8 cellular contexts compared by ENCODE assay signal in genomic region chr4:20684852-20685763, GRCh38. TPM values are rescaled to one million over a fixed set of nuclear protein-coding genes. Genes with fewer than 3 reads are reported as not detected.
A peak's percentile ranks its signal among the peaks of the same experiment; 100 is the strongest.
DNase-seq lines count a peak whose midpoint lies in the region; ATAC-seq and TF ChIP-seq lines count a peak whose summit lies in the region.

No MANE protein-coding gene starts in this region.

- TF ChIP-seq CTCF in fibroblast of lung (conservative IDR thresholded peaks at IDR 0.05 in 1 of 2, IDR thresholded peaks at IDR 0.05 in 1 of 2; ENCODE audit: low read depth in 1 of 2, low read length in 2 of 2) (peak; percentile 28 to 49), retinal pigment epithelial cell (conservative IDR thresholded peaks at IDR 0.05; ENCODE audit: low read depth, low read length) (peak; percentile 43)

- H3K36me3 ChIP-seq in H7 (replicated peaks; ENCODE audit: control insufficient read depth, insufficient read depth, low read length) (no peaks in the 10 kb centered on the region), fibroblast of lung (ENCODE audit: control insufficient read depth, insufficient read depth, low read length) (no peaks in the 10 kb centered on the region)

- H2AFZ ChIP-seq in fibroblast of lung (ENCODE audit: low read length), result peak overlapping the region; percentile 19

- no peak overlapping the region for H3K4me3 ChIP-seq in H7 (ENCODE audit: insufficient read depth, low read depth, low read length)
- no peak overlapping the region for H3K4me3 ChIP-seq in fibroblast of lung (replicated peaks in 1 of 4; ENCODE audit: control extremely low read depth in 1 of 4, insufficient read depth in 1 of 4, low read depth in 3 of 4, low read length in 4 of 4)
- H3K4me3 ChIP-seq in retinal pigment epithelial cell (ENCODE audit: low read length), result no peak overlapping the region

- no peak overlapping the region for H3K4me2 ChIP-seq in fibroblast of lung (ENCODE audit: extremely low read depth, insufficient read depth, low read length)

- no peaks in the 10 kb centered on the region for H3K9me3 ChIP-seq in fibroblast of lung (ENCODE audit: control insufficient read depth, insufficient read depth, low read depth, low read length)

- DNase-seq in CD1c-positive myeloid dendritic cell (ENCODE audit: extremely low spot score) (peak; percentile 74), H7 (peak; percentile 10), OCI-M1 (lab: John Stamatoyannopoulos, UW) (peak; percentile 61), fibroblast of lung (ENCODE audit: low read depth in 2 of 2) (peak in 1 of 2 donors; percentile 56), retinal pigment epithelial cell (ENCODE audit: low read depth) (no peak), islet precursor cell (no peak), Right ventricle myocardium inferior (ENCODE audit: missing footprints) (no peak)
- no peak for DNase-seq in stimulated activated CD4-positive, alpha-beta T cell treated with anti-CD3 and anti-CD28 coated beads, Interleukin-1b, Interleukin-23, amount 100 ng/mL, for 48 hours

- ATAC-seq in Right ventricle myocardium inferior, result no peak

- H3K27ac ChIP-seq in fibroblast of lung (ENCODE audit: insufficient read depth, low read length), result no peak overlapping the region

- H3K4me1 ChIP-seq in fibroblast of lung (ENCODE audit: control insufficient read depth, extremely low read depth, insufficient read depth, low read length), result no peaks in the 10 kb centered on the region

- H3K9ac ChIP-seq in fibroblast of lung (ENCODE audit: insufficient read depth, low read length), result no peak overlapping the region

- H3K79me2 ChIP-seq in fibroblast of lung (ENCODE audit: control insufficient read depth, insufficient read depth, low read length), result no peaks in the 10 kb centered on the region

- intact Hi-C loops in Right ventricle myocardium inferior (cut with DNase I), result loop anchor here (10.0 kb wide), 3 partner anchors 260 to 2000 kb away; no protein-coding TSS in a partner anchor

- H3K27me3 ChIP-seq in H7 (ENCODE audit: control insufficient read depth, insufficient read depth, low read length), result no peaks in the 10 kb centered on the region
- no peaks in the 10 kb centered on the region for H3K27me3 ChIP-seq in fibroblast of lung (ENCODE audit: control insufficient read depth, insufficient read depth, low read length)

- no peaks in the 10 kb centered on the region for H4K20me1 ChIP-seq in fibroblast of lung (ENCODE audit: control insufficient read depth, extremely low read depth, insufficient read depth, low read length)

RNA-seq across cellular contexts. Expression of gene PACRGL, which starts 15.2 kb away (rescaled TPM):
- 16.2 and 20.9 TPM in 2 replicates for total RNA-seq in H7 (2014; rRNA removed; shearing (Covaris generic))
- total RNA-seq in fibroblast of lung, result 22.6 and 23.3 TPM in 2 replicates
- polyA plus RNA-seq in fibroblast of lung, result 14.5 and 22.1 TPM in 2 replicates
- 11.8 and 14.0 TPM in 2 replicates for polyA plus RNA-seq in fibroblast of lung (2012)
- 1.6 TPM in 1 of 2 replicates, not detected in the other for polyA minus RNA-seq in fibroblast of lung (ENCODE audit: low replicate concordance)
- total RNA-seq in Right ventricle myocardium inferior, result 8.2 TPM

Comparison
In these comparisons a context has a peak if more than half of its experiments do, and no peak if none do; other contexts are left out.
1. DNase-seq: peak in CD1c-positive myeloid dendritic cell (single experiment), H7 (single experiment) and OCI-M1 (single experiment); none in retinal pigment epithelial cell (single experiment), stimulated activated CD4-positive, alpha-beta T cell treated with anti-CD3 and anti-CD28 coated beads, Interleukin-1b, Interleukin-23, amount 100 ng/mL, for 48 hours (single experiment), islet precursor cell (single experiment) and Right ventricle myocardium inferior (single experiment).